ENCODE assay signal across 8 cellular contexts in the genomic region with DNA sequence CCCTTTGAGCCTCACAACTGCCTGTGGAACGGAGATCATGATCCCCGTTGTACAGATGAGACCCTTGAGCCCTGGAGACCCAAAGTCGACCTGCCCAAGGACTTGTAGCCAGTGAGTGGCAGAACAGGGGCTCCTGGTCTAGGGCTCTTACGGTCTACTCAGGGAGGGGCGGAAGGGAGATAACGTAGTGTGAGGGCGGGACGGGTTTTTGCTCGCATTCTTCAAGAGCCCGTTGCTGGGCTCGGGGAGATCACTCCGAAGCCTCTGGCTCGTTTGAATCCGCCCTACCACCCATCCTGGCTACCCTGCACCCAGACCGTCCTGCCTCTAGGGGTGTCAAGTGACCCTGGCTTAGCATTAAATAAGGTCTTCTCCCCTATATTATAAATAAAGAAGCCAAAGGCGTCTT. TPM values are rescaled to one million over a fixed set of nuclear protein-coding genes. Genes with fewer than 3 reads are reported as not detected.
DNase-seq lines count a peak whose midpoint lies in the region; ATAC-seq lines count a peak whose summit lies in the region.

No MANE protein-coding gene starts in this region.

- H3K27me3 Mint-ChIP-seq in T-helper 1 cell treated with Interleukin-12 subunit alpha and Interleukin-12 subunit beta and Interleukin-4 antibody, amounts not matched to agents 30 μg/mL and 1 μg/mL, for 36 hours (ENCODE audit: low read depth), result peaks cover 16% of the 10 kb centered on the region

- H3K4me3 Mint-ChIP-seq in T-helper 1 cell treated with Interleukin-12 subunit alpha and Interleukin-12 subunit beta and Interleukin-4 antibody, amounts not matched to agents 30 μg/mL and 1 μg/mL, for 36 hours, result peak overlapping the region; percentile 81

- peaks cover 40% of the 10 kb centered on the region for H3K4me1 Mint-ChIP-seq in T-helper 1 cell treated with Interleukin-12 subunit alpha and Interleukin-12 subunit beta and Interleukin-4 antibody, amounts not matched to agents 30 μg/mL and 1 μg/mL, for 36 hours (ENCODE audit: low read depth)

- H3K36me3 Mint-ChIP-seq in T-helper 1 cell treated with Interleukin-12 subunit alpha and Interleukin-12 subunit beta and Interleukin-4 antibody, amounts not matched to agents 30 μg/mL and 1 μg/mL, for 36 hours (ENCODE audit: low read depth), result peaks cover 6% of the 10 kb centered on the region

- ATAC-seq in GM19351 (IDR thresholded peaks at IDR 0.05; ENCODE audit: unreplicated experiment), result peak; percentile 21
- ATAC-seq in GM19397 (IDR thresholded peaks at IDR 0.05; ENCODE audit: unreplicated experiment), result no peak

- peak overlapping the region; percentile 79 for H3K27ac Mint-ChIP-seq in T-helper 1 cell treated with Interleukin-12 subunit alpha and Interleukin-12 subunit beta and Interleukin-4 antibody, amounts not matched to agents 30 μg/mL and 1 μg/mL, for 36 hours

- H3K9me3 Mint-ChIP-seq in T-helper 1 cell treated with Interleukin-12 subunit alpha and Interleukin-12 subunit beta and Interleukin-4 antibody, amounts not matched to agents 30 μg/mL and 1 μg/mL, for 36 hours, result no peaks in the 10 kb centered on the region

- peak; percentile 52 for DNase-seq in CD1c-positive myeloid dendritic cell (ENCODE audit: extremely low spot score)
- DNase-seq in HT1080 (ENCODE audit: low read depth), result peak; percentile 39
- DNase-seq in central memory CD4-positive, alpha-beta T cell, result peak; percentile 55
- DNase-seq in kidney glomerular epithelial cell (lab: John Stamatoyannopoulos, UW), result peak; percentile 46
- peak; percentile 11 to 28 for DNase-seq in stimulated activated CD4-positive, alpha-beta T cell treated with anti-CD3 and anti-CD28 coated beads, Interleukin-2, amount 100 ng/mL, for 48 hours

RNA-seq across cellular contexts. Expression of gene CRY2, which starts 0.6 kb away (rescaled TPM):
- total RNA-seq in HT1080 (2014; rRNA removed; shearing (Covaris generic)), result 3.9 and 4.1 TPM in 2 replicates
- 2.6 and 3.5 TPM in 2 replicates for polyA plus RNA-seq in HT1080 (2015; cell fraction: cytosol; rRNA removed)
- 13.6 and 17.2 TPM in 2 replicates for polyA plus RNA-seq in HT1080 (2015; cell fraction: nucleus; rRNA removed)

RNA-seq across cellular contexts. Expression of gene MAPK8IP1, which starts 37.5 kb away (rescaled TPM):
- total RNA-seq in HT1080 (2014; rRNA removed; shearing (Covaris generic)), result 21.2 and 24.0 TPM in 2 replicates
- 7.6 and 8.3 TPM in 2 replicates for polyA plus RNA-seq in HT1080 (2015; cell fraction: cytosol; rRNA removed)
- polyA plus RNA-seq in HT1080 (2015; cell fraction: nucleus; rRNA removed), result 3.5 and 4.9 TPM in 2 replicates

RNA-seq across cellular contexts. Expression of gene SLC35C1, which starts 43.0 kb away (rescaled TPM):
- total RNA-seq in HT1080 (2014; rRNA removed; shearing (Covaris generic)), result 4.9 and 11.7 TPM in 2 replicates
- 10.8 and 12.0 TPM in 2 replicates for polyA plus RNA-seq in HT1080 (2015; cell fraction: cytosol; rRNA removed)
- 4.0 and 8.7 TPM in 2 replicates for polyA plus RNA-seq in HT1080 (2015; cell fraction: nucleus; rRNA removed)

RNA-seq across cellular contexts. Expression of gene FREY1, which starts 59.2 kb away (rescaled TPM):
- 0.76 and 0.97 TPM in 2 replicates for total RNA-seq in HT1080 (2014; rRNA removed; shearing (Covaris generic))
- 0.47 TPM in 1 of 2 replicates, not detected in the other for polyA plus RNA-seq in HT1080 (2015; cell fraction: cytosol; rRNA removed)
- 0.76 and 1.4 TPM in 2 replicates for polyA plus RNA-seq in HT1080 (2015; cell fraction: nucleus; rRNA removed)
